In genomic region chr21:28761709-28762356, GRCh38 we compare ENCODE assay signal across 23 cellular contexts.
DNase-seq lines count a peak whose midpoint lies in the region; TF ChIP-seq lines count a peak whose summit lies in the region.
"Had no signal": no experiment of that assay in that cellular context is flagged by ENCODE, and none has a peak within 500 bp of the region (broad histone marks: within the 10 kb centered on the region; RNA-seq: fewer than 3 reads in every experiment).

No MANE protein-coding gene starts in this region.

- H3K27me3 ChIP-seq in BJ (ENCODE audit: control insufficient read depth, insufficient read depth, low read length) (no peaks in the 10 kb centered on the region), sigmoid colon (no peaks in the 10 kb centered on the region)
- H3K27me3 ChIP-seq: BLaER1, heart right ventricle, right lobe of liver, SJCRH30, thyroid gland had no signal

- TF ChIP-seq EP300 in sigmoid colon (IDR thresholded peaks at IDR 0.05) = no peak

- H3K4me3 ChIP-seq in BJ (ENCODE audit: low read depth, low read length) (no peak overlapping the region), fibroblast of mammary gland (ENCODE audit: control insufficient read depth, low read depth, low read length) (no peak overlapping the region), sigmoid colon (no peak overlapping the region)
- H3K4me3 ChIP-seq: A549, BLaER1, heart right ventricle, K562, right lobe of liver, SJCRH30, thyroid gland had no signal

- CTCF ChIA-PET in BJ (lab: Yijun Ruan, JAX) = interaction anchor here (1.3 kb wide), 1 partner anchor 16 kb away, joined by 5 read pairs; no protein-coding TSS in a partner anchor

- POLR2A ChIA-PET in BJ (lab: Charles Lee) = interaction anchor here (0.6 to 0.7 kb wide), 2 partner anchors 45 to 231 kb away, joined by 3 to 6 read pairs; no protein-coding TSS in a partner anchor

- TF ChIP-seq POLR2A in sigmoid colon (IDR thresholded peaks at IDR 0.05) = no peak

- peaks cover 0 to 49% (median 39%) of the 10 kb centered on the region in 4 donors for H3K4me1 ChIP-seq in sigmoid colon
- H3K4me1 ChIP-seq: A549, SJCRH30, thyroid gland had no signal

- H3K36me3 ChIP-seq in BJ (ENCODE audit: control insufficient read depth, insufficient read depth, low read length) (no peaks in the 10 kb centered on the region), sigmoid colon (no peaks in the 10 kb centered on the region)
- H3K36me3 ChIP-seq: BLaER1, heart right ventricle, right lobe of liver, SJCRH30, thyroid gland had no signal

- WGBS in sigmoid colon, 2 donors = 61 to 73% methylated on average over 3 of the region's 3 CpGs

- intact Hi-C loops in sigmoid colon (cut with DNase I) = no loop called here
- intact Hi-C loops in head of caudate nucleus (cut with DNase I) = no loop called here

- peak overlapping the region; percentile 95 for H3K27ac ChIP-seq in VCaP
- peak overlapping the region; percentile 47 to 89 (median 62) for H3K27ac ChIP-seq in sigmoid colon
- H3K27ac ChIP-seq: A549, BLaER1, heart right ventricle, right lobe of liver, SJCRH30, thyroid gland had no signal

- H3K9me3 ChIP-seq in sigmoid colon = no peaks in the 10 kb centered on the region
- H3K9me3 ChIP-seq: A549, right lobe of liver, thyroid gland had no signal

- TF ChIP-seq CTCF in BJ (IDR thresholded peaks at IDR 0.05; ENCODE audit: insufficient read depth, low read depth, low read length) (no peak), VCaP (conservative IDR thresholded peaks at IDR 0.05) (no peak), fibroblast of mammary gland (conservative IDR thresholded peaks at IDR 0.05; ENCODE audit: control insufficient read depth, insufficient read depth, low read depth, low read length) (no peak), sigmoid colon (IDR thresholded peaks at IDR 0.05) (no peak)

- peak; percentile 82 for DNase-seq in BJ (ENCODE audit: low read depth)
- DNase-seq in fibroblast of mammary gland (ENCODE audit: low read depth) = peak; percentile 44
- no peak for DNase-seq in sigmoid colon
- DNase-seq in central memory CD4-positive, alpha-beta T cell = no peak
- DNase-seq in RKO (ENCODE audit: low spot score) = no peak
- DNase-seq in islet precursor cell = no peak
- no peak for DNase-seq in head of caudate nucleus
- DNase-seq: activated CD4-positive, alpha-beta T cell treated with anti-CD3 and anti-CD28 coated beads, Interleukin-2, amount 50 U/mL, for 48 hours; anterior cingulate cortex; heart right ventricle; left cardiac atrium; NCI-H1105 treated with DMSO at 0.1 percent for 48 hours; NCI-H1930; posterior cingulate gyrus; right lobe of liver; SJCRH30; stimulated activated CD4-positive, alpha-beta T cell treated with anti-CD3 and anti-CD28 coated beads, Interleukin-15, amount 100 ng/mL, for 24 hours; T-helper 1 cell; thyroid gland had no signal

Comparison
In these comparisons a context has a peak if more than half of its experiments do, and no peak if none do; other contexts are left out.
1. DNase-seq: peak in BJ (single experiment) and fibroblast of mammary gland (single experiment); none in sigmoid colon (single experiment), central memory CD4-positive, alpha-beta T cell (single experiment), RKO (single experiment), islet precursor cell (single experiment) and head of caudate nucleus (0 of 42).